In genomic region chr1:149792502-149792901, GRCh38 we compare ENCODE assay signal across 8 cellular contexts. TPM values are rescaled to one million over a fixed set of nuclear protein-coding genes. Genes with fewer than 3 reads are reported as not detected.
A peak's percentile ranks its signal among the peaks of the same experiment; 100 is the strongest.
DNase-seq lines count a peak whose midpoint lies in the region; ATAC-seq lines count a peak whose summit lies in the region.
"Not testable (repeated sequence)": the region's sequence is repeated elsewhere in the genome, so short reads cannot be mapped to it uniquely, and the experiment has no call there.

No MANE protein-coding gene starts in this region.

- H3K27ac Mint-ChIP-seq in activated T-helper 2 cell treated with anti-CD3 and anti-CD28 coated beads, Interferon-gamma antibody, Interleukin-2, Interleukin-4, amounts not matched to agents 10 μg/mL and 5 μg/mL and 100 μg/mL, durations not matched to agents 14 hours and 24 hours and 36 hours: peak overlapping the region; percentile 99

- not testable (repeated sequence) for H3K36me3 ChIP-seq in esophagus (ENCODE audit: control insufficient read depth in 2 of 2, insufficient read depth in 2 of 2, low read length in 1 of 2)

- H3K4me1 Mint-ChIP-seq in activated T-helper 2 cell treated with anti-CD3 and anti-CD28 coated beads, Interferon-gamma antibody, Interleukin-2, Interleukin-4, amounts not matched to agents 10 μg/mL and 5 μg/mL and 100 μg/mL, durations not matched to agents 14 hours and 24 hours and 36 hours (ENCODE audit: low read depth): not testable (repeated sequence)

- intact Hi-C loops in activated T-helper 2 cell treated with anti-CD3 and anti-CD28 coated beads, Interferon-gamma antibody, Interleukin-2, Interleukin-4, amounts not matched to agents 10 μg/mL and 5 μg/mL and 100 μg/mL, durations not matched to agents 14 hours and 24 hours and 36 hours (cut with micrococcal nuclease): not testable (repeated sequence)

- H3K4me3 ChIP-seq in esophagus (ENCODE audit: low read depth in 1 of 2, low read length in 2 of 2): peak overlapping the region; percentile 56

- WGBS in esophagus, 2 donors: 0% methylated on average over 8 to 32 of the region's 36 CpGs

- H3K27me3 ChIP-seq in esophagus (ENCODE audit: control insufficient read depth in 1 of 2, insufficient read depth in 2 of 2, low read length in 2 of 2): not testable (repeated sequence)

- H3K4me3 Mint-ChIP-seq in activated T-helper 2 cell treated with anti-CD3 and anti-CD28 coated beads, Interferon-gamma antibody, Interleukin-2, Interleukin-4, amounts not matched to agents 10 μg/mL and 5 μg/mL and 100 μg/mL, durations not matched to agents 14 hours and 24 hours and 36 hours (ENCODE audit: low read depth): peak overlapping the region; percentile 99

- H3K27me3 Mint-ChIP-seq in activated T-helper 2 cell treated with anti-CD3 and anti-CD28 coated beads, Interferon-gamma antibody, Interleukin-2, Interleukin-4, amounts not matched to agents 10 μg/mL and 5 μg/mL and 100 μg/mL, durations not matched to agents 14 hours and 24 hours and 36 hours (ENCODE audit: low read depth): not testable (repeated sequence)

- H3K36me3 Mint-ChIP-seq in activated T-helper 2 cell treated with anti-CD3 and anti-CD28 coated beads, Interferon-gamma antibody, Interleukin-2, Interleukin-4, amounts not matched to agents 10 μg/mL and 5 μg/mL and 100 μg/mL, durations not matched to agents 14 hours and 24 hours and 36 hours (ENCODE audit: low read depth): not testable (repeated sequence)

- peak overlapping the region; percentile 77 to 83 for H3K27ac ChIP-seq in esophagus (ENCODE audit: low read depth in 2 of 2, low read length in 1 of 2)

- H3K9me3 Mint-ChIP-seq in activated T-helper 2 cell treated with anti-CD3 and anti-CD28 coated beads, Interferon-gamma antibody, Interleukin-2, Interleukin-4, amounts not matched to agents 10 μg/mL and 5 μg/mL and 100 μg/mL, durations not matched to agents 14 hours and 24 hours and 36 hours: not testable (repeated sequence)

- peak; percentile 8 for DNase-seq in COLO829 (ENCODE audit: low spot score)
- DNase-seq in RKO (ENCODE audit: low spot score): peak; percentile 54
- DNase-seq in activated T-helper 2 cell treated with anti-CD3 and anti-CD28 coated beads, Interferon-gamma antibody, Interleukin-2, Interleukin-4, amounts not matched to agents 10 μg/mL and 5 μg/mL and 100 μg/mL, durations not matched to agents 14 hours and 24 hours and 36 hours (ENCODE audit: low spot score): peak; percentile 42
- DNase-seq in middle frontal gyrus (ENCODE audit: extremely low spot score, low spot score): peak; percentile 19
- DNase-seq in stimulated activated CD8-positive, alpha-beta memory T cell treated with anti-CD3 and anti-CD28 coated beads, Interleukin-12 subunit alpha, Interleukin-12 subunit beta, amount 100 ng/mL, for 4 hours (ENCODE audit: low read depth): peak; percentile 42

- not testable (repeated sequence) for H3K9me3 ChIP-seq in esophagus (ENCODE audit: control insufficient read depth in 2 of 2, insufficient read depth in 1 of 2, low read depth in 1 of 2, low read length in 1 of 2)

- not testable (repeated sequence) for H3K4me1 ChIP-seq in esophagus (ENCODE audit: control insufficient read depth in 2 of 2, insufficient read depth in 2 of 2, low read length in 1 of 2)

- ATAC-seq in GM21423 (IDR thresholded peaks at IDR 0.05; ENCODE audit: unreplicated experiment) (peak; percentile 71), HG03571 (IDR thresholded peaks at IDR 0.05; ENCODE audit: unreplicated experiment) (peak; percentile 68)

RNA-seq across cellular contexts. Expression of gene FCGR1A, which starts 10.0 kb away (rescaled TPM):
- not detected in 2 replicates for total RNA-seq in activated T-helper 2 cell treated with anti-CD3 and anti-CD28 coated beads, Interferon-gamma antibody, Interleukin-2, Interleukin-4, amounts not matched to agents 10 μg/mL and 5 μg/mL and 100 μg/mL, durations not matched to agents 14 hours and 24 hours and 36 hours
- polyA plus RNA-seq in esophagus: under 1 TPM; 0.92 to 1.00 TPM

Comparison
In these comparisons a context has a peak if more than half of its experiments do, and no peak if none do; other contexts are left out.
1. Peak in every context shown above with its lines: DNase-seq, ATAC-seq, H3K4me3 ChIP-seq and H3K27ac ChIP-seq.